In the genomic region with DNA sequence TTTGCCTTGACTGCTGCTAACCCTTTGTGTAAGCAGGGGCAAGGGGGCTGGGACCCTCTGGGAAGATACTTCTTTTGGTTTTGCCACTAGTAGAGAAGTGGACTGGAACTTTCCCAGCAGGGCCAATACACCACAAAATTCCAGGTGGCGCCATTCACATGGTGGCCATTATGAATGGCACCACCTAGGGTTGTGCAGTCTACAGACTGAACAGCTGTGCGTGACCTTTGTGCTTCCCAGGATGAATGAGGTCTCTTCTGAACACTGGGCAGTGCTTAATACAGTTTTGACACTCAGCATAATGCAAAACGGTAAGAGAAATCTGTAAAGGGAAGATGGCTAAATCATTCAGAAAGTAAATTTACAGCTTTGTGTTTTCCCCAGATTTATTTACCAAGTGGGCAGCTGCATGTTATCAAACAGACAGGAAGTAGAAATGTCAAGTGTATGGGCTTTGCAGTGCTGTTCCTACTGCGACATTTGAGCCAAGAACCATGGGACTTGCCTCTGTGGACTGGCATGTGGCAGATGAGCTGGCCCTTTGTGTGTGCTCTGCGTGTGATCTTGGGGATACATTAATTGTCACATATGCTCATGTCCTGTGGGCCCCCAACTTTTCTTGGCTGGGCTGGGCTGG, we compare ENCODE assay signal across 21 cellular contexts.
DNase-seq lines count a peak whose midpoint lies in the region; ATAC-seq and TF ChIP-seq lines count a peak whose summit lies in the region.
"Had no signal": no experiment of that assay in that cellular context is flagged by ENCODE, and none has a peak within 500 bp of the region (broad histone marks: within the 10 kb centered on the region; RNA-seq: fewer than 3 reads in every experiment).

No MANE protein-coding gene starts in this region.

- H3K9me3 ChIP-seq in WERI-Rb-1 (ENCODE audit: severe bottlenecking), result no peaks in the 10 kb centered on the region
- H3K9me3 ChIP-seq: lower lobe of right lung, upper lobe of left lung had no signal

- H3K4me3 ChIP-seq in WERI-Rb-1 (ENCODE audit: low read depth, low read length) (no peak overlapping the region), retinal pigment epithelial cell (ENCODE audit: low read length) (no peak overlapping the region)
- H3K4me3 ChIP-seq: body of pancreas, lower lobe of right lung, upper lobe of left lung had no signal

- DNase-seq in NCI-H146 (lab: John Stamatoyannopoulos, UW), result peak; percentile 19
- no peak for DNase-seq in NCI-H146 treated with DMSO at 0.1 percent for 48 hours (lab: John Stamatoyannopoulos, UW; ENCODE audit: unreplicated experiment)
- peak; percentile 78 for DNase-seq in NCI-H2029 treated with DMSO at 0.1 percent for 48 hours (lab: John Stamatoyannopoulos, UW)
- DNase-seq in WERI-Rb-1, result no peak
- DNase-seq in retinal pigment epithelial cell (ENCODE audit: low read depth), result no peak
- DNase-seq in NCI-H1930 (lab: John Stamatoyannopoulos, UW), result no peak
- no peak for DNase-seq in hippocampal formation (lab: John Stamatoyannopoulos, UW)
- DNase-seq: activated CD4-positive, alpha-beta T cell treated with anti-CD3 and anti-CD28 coated beads for 4 hours; body of pancreas; CD8-positive, alpha-beta T cell; erythroblast; lower lobe of right lung; MM.1S; naive thymus-derived CD4-positive, alpha-beta T cell; NCI-H2081 treated with DMSO at 0.1 percent for 48 hours; NK-92 treated with Interleukin-12 subunit alpha and Interleukin-12 subunit beta, amount 100 ng/mL, for 24 hours; SHP77 treated with DMSO at 0.1 percent for 48 hours; stimulated activated naive CD8-positive, alpha-beta T cell treated with anti-CD3 and anti-CD28 coated beads, Interleukin-15, Interleukin-2, amounts not matched to agents 100 U/mL and 50 U/mL, for 24 hours; T-helper 9 cell; upper lobe of left lung had no signal

- ATAC-seq in GM21360 (IDR thresholded peaks at IDR 0.05; ENCODE audit: unreplicated experiment), result no peak
- ATAC-seq: body of pancreas; CD8-positive, alpha-beta T cell; lower lobe of right lung; naive thymus-derived CD4-positive, alpha-beta T cell; stimulated activated naive CD8-positive, alpha-beta T cell treated with anti-CD3 and anti-CD28 coated beads, Interleukin-15, Interleukin-2, amounts not matched to agents 100 U/mL and 50 U/mL, for 24 hours had no signal

- H3K27me3 ChIP-seq in WERI-Rb-1 (ENCODE audit: insufficient read depth, low read depth, severe bottlenecking), result no peaks in the 10 kb centered on the region
- H3K27me3 ChIP-seq: body of pancreas, upper lobe of left lung had no signal

- TF ChIP-seq CTCF in WERI-Rb-1 (IDR thresholded peaks at IDR 0.05; ENCODE audit: low read depth, low read length) (peak; percentile 31), retinal pigment epithelial cell (conservative IDR thresholded peaks at IDR 0.05; ENCODE audit: low read depth, low read length) (peak; percentile 20)

- H3K27ac ChIP-seq in WERI-Rb-1, result no peak overlapping the region
- H3K27ac ChIP-seq: body of pancreas, lower lobe of right lung, upper lobe of left lung had no signal

- no peaks in the 10 kb centered on the region for H3K36me3 ChIP-seq in WERI-Rb-1
- H3K36me3 ChIP-seq: lower lobe of right lung, upper lobe of left lung had no signal

Comparison
In these comparisons a context has a peak if more than half of its experiments do, and no peak if none do; other contexts are left out.
1. DNase-seq: peak in NCI-H146 (single experiment) and NCI-H2029 treated with DMSO at 0.1 percent for 48 hours (single experiment); none in NCI-H146 treated with DMSO at 0.1 percent for 48 hours (single experiment), WERI-Rb-1 (single experiment), retinal pigment epithelial cell (single experiment), NCI-H1930 (0 of 2) and hippocampal formation (0 of 2).